In the genomic region with DNA sequence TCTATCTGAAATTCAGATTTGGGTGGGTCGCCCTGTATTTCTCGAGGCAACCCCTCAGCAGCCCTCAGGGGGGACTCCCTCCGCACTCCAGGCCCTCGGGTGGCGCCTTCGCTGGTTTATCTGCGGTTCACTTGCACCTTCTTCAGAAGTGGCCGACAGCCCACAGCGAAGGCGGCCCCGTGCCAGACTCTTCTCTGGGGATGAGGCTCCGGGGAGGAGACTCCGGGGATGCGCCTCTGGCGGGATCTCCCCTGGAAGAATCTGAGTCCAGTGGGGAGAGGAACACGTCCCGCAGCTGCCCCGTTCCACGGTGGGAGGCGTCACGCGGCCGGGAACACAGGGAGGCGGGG, we compare ENCODE assay signal across 8 cellular contexts.
DNase-seq lines count a peak whose midpoint lies in the region; ATAC-seq and TF ChIP-seq lines count a peak whose summit lies in the region.

No MANE protein-coding gene starts in this region.

- H3K4me3 ChIP-seq in ectodermal cell (ENCODE audit: insufficient read depth, low read depth, low read length) (peak overlapping the region; percentile 71), mucosa of rectum (ENCODE audit: low read length in 2 of 2) (peak overlapping the region; percentile 68 to 75), thoracic aorta (peak overlapping the region; percentile 85)

- H3K4me1 ChIP-seq in ectodermal cell (ENCODE audit: control insufficient read depth, insufficient read depth, low read length) (no peaks in the 10 kb centered on the region), mucosa of rectum (ENCODE audit: control insufficient read depth in 2 of 2, insufficient read depth in 2 of 2, low read length in 2 of 2) (peaks cover 0 to 3% of the 10 kb centered on the region in 2 donors), thoracic aorta (ENCODE audit: control insufficient read depth in 1 of 2, low read depth in 2 of 2) (peaks cover 0 to 3% of the 10 kb centered on the region in 2 donors)

- H3K27ac ChIP-seq in ectodermal cell (ENCODE audit: insufficient read depth, low read depth, low read length, poor library complexity, severe bottlenecking) (no peak overlapping the region), mucosa of rectum (ENCODE audit: low read depth in 2 of 2, low read length in 2 of 2) (no peak overlapping the region), thoracic aorta (no peak overlapping the region)

- H3K9me3 ChIP-seq in ectodermal cell (ENCODE audit: control insufficient read depth, low read length) (no peaks in the 10 kb centered on the region), mucosa of rectum (ENCODE audit: control insufficient read depth in 2 of 2, low read length in 2 of 2) (no peaks in the 10 kb centered on the region), thoracic aorta (no peaks in the 10 kb centered on the region)

- ATAC-seq in HG03066 (IDR thresholded peaks at IDR 0.05; ENCODE audit: low read depth, unreplicated experiment), result peak; percentile 37
- peak; percentile 22 for ATAC-seq in thoracic aorta (ENCODE audit: insufficient number of reproducible peaks, low FRiP score, low read depth)

- 11% methylated on average over 24 of the region's 24 CpGs for WGBS in ectodermal cell, 2 experiments

- H3K36me3 ChIP-seq in ectodermal cell (ENCODE audit: control insufficient read depth, insufficient read depth, low read length) (no peaks in the 10 kb centered on the region), mucosa of rectum (ENCODE audit: control insufficient read depth in 2 of 2, insufficient read depth in 2 of 2, low read length in 2 of 2) (no peaks in the 10 kb centered on the region), thoracic aorta (no peaks in the 10 kb centered on the region)

- H3K9ac ChIP-seq in mucosa of rectum (ENCODE audit: low read depth in 1 of 2, low read length in 2 of 2), result peak overlapping the region in 1 of 2 donors; percentile 48

- H3K27me3 ChIP-seq in ectodermal cell (ENCODE audit: control insufficient read depth, insufficient read depth, low read length, poor library complexity, severe bottlenecking), result peaks cover 16% of the 10 kb centered on the region
- no peaks in the 10 kb centered on the region for H3K27me3 ChIP-seq in mucosa of rectum (ENCODE audit: control insufficient read depth in 2 of 2, insufficient read depth in 2 of 2, low read length in 2 of 2)
- no peaks in the 10 kb centered on the region for H3K27me3 ChIP-seq in thoracic aorta (replicated peaks; ENCODE audit: insufficient read depth)

- no peak for TF ChIP-seq CTCF in thoracic aorta (IDR thresholded peaks at IDR 0.05)

- DNase-seq in SIG-M5 treated with dmso at 0.1 percent for 504 hours (lab: John Stamatoyannopoulos, UW; ENCODE audit: unreplicated experiment), result peak; percentile 3
- no peak for DNase-seq in SIG-M5 (lab: John Stamatoyannopoulos, UW)
- peak in 3 of 5 experiments; percentile 11 to 59 (median 16) for DNase-seq in T-helper 2 cell
- DNase-seq in thoracic aorta (ENCODE audit: low spot score), result no peak
- DNase-seq in NCI-H526 treated with DMSO at 0.1 percent for 48 hours (lab: John Stamatoyannopoulos, UW), result no peak

Comparison
In these comparisons a context has a peak if more than half of its experiments do, and no peak if none do; other contexts are left out.
1. DNase-seq: peak in SIG-M5 treated with dmso at 0.1 percent for 504 hours (single experiment) and T-helper 2 cell (3 of 5); none in SIG-M5 (single experiment), thoracic aorta (single experiment) and NCI-H526 treated with DMSO at 0.1 percent for 48 hours (single experiment).
2. Peak in every context shown above with its lines, with median percentiles within 50 percentile points of each other: H3K4me3 ChIP-seq.